ENCODE assay signal across 8 cellular contexts in the genomic region with DNA sequence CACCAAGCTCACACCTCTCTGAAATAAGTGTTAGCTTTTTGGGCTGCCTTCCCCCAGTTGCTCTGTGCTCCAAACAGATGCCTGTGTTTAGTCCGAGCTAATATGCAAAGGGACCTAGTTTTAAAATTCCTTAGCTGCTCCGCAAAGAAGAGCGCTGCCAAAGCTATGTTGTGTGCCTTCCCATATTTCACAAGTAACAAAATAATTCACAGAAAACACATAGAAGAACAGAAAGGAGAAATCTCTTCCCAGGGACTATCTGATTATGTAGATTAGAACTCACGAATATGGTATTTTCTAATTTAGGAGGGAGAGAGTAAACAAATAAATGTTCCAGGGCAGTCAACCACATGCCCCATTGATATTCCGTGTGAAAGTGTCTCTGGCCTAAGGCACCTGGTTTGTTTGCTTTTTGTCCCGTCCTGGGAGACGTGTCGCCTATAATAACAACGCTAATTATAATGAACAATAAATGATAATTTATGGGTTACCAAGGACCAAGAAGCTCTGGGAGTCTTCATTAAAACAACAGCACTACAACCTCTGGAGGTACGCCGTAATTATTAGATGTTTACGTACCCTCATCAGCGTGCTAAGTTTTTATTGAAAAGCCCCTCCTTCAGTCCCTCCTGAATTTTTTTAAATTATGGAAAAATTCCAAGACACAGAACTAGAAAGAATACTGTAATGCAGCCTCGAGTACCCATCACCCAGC. TPM values are rescaled to one million over a fixed set of nuclear protein-coding genes. Genes with fewer than 3 reads are reported as not detected.
DNase-seq lines count a peak whose midpoint lies in the region; ATAC-seq, FAIRE-seq and TF ChIP-seq lines count a peak whose summit lies in the region.

No MANE protein-coding gene starts in this region.

- POLR2A ChIA-PET in HepG2 (lab: Yijun Ruan, JAX) = interaction anchor here (1.5 to 1.6 kb wide), 2 partner anchors 79 to 80 kb away, joined by 3 read pairs; partner anchors contain the start of gene CCNI

- H3K9me3 ChIP-seq in cardiac muscle cell (ENCODE audit: low read depth) (no peaks in the 10 kb centered on the region), HepG2 (ENCODE audit: low read length) (no peaks in the 10 kb centered on the region), tibial nerve (no peaks in the 10 kb centered on the region)

- CTCF ChIA-PET in HepG2 (lab: Yijun Ruan, JAX; ENCODE audit: low intra/inter-chr PET ratio, low total read pairs) = no interaction called here

- no peaks in the 10 kb centered on the region for H3K27me3 Mint-ChIP-seq in activated naive CD8-positive, alpha-beta T cell treated with anti-CD3 and anti-CD28 coated beads for 36 hours

- no peak for TF ChIP-seq CTCF in cardiac muscle cell (IDR thresholded peaks at IDR 0.05; ENCODE audit: low read depth, low read length)
- TF ChIP-seq CTCF in HepG2 (CRISPR knock-in tag; IDR thresholded peaks at IDR 0.05) = no peak
- TF ChIP-seq CTCF in tibial nerve (IDR thresholded peaks at IDR 0.05) = no peak

- no peak overlapping the region for H3K9ac ChIP-seq in HepG2 (ENCODE audit: insufficient read depth, low read depth, low read length)

- TF ChIP-seq EP300 in HepG2 (IDR thresholded peaks at IDR 0.05; ENCODE audit: low read depth in 2 of 2, low read length in 2 of 2) (no peak), HepG2 (CRISPR knock-in tag; IDR thresholded peaks at IDR 0.05; ENCODE audit: borderline replicate concordance) (no peak), tibial nerve (IDR thresholded peaks at IDR 0.05) (no peak)

- in situ Hi-C loops in HepG2 (cut with HindIII; ENCODE audit: extremely low pct_ligation_motif_present, low pct_unique_long_range_greater_than_20kb) = loop anchor here (5.0 kb wide), 1 partner anchor 78 kb away; the partner anchor contains the start of gene CCNI

- peak overlapping the region; percentile 98 for H3K4me3 Mint-ChIP-seq in activated naive CD8-positive, alpha-beta T cell treated with anti-CD3 and anti-CD28 coated beads for 36 hours

- H3K4me3 ChIP-seq in cardiac muscle cell (peak overlapping the region; percentile 88), HepG2 (replicated peaks in 1 of 3; ENCODE audit: insufficient read depth in 1 of 3, low read depth in 2 of 3, low read length in 3 of 3) (peak overlapping the region; percentile 41 to 99 (median 71); a peak in 5 of 6 replicates), tibial nerve (peak overlapping the region; percentile 48 to 84 (median 80))

- TF ChIP-seq POLR2A in HepG2 (IDR thresholded peaks at IDR 0.05; ENCODE audit: insufficient read depth in 1 of 2, low read depth in 2 of 2, low read length in 2 of 2) (no peak), tibial nerve (IDR thresholded peaks at IDR 0.05) (no peak)

- WGBS in HepG2 (ENCODE audit: low lambda C conversion rate) = 8% methylated on average over 14 of the region's 14 CpGs
- WGBS in tibial nerve, 2 donors = 23 to 32% methylated on average over 14 of the region's 14 CpGs

- TF ChIP-seq RAD21 in HepG2 (CRISPR knock-in tag; IDR thresholded peaks at IDR 0.05) = no peak

- peaks cover 3% of the 10 kb centered on the region for H3K36me3 Mint-ChIP-seq in activated naive CD8-positive, alpha-beta T cell treated with anti-CD3 and anti-CD28 coated beads for 36 hours

- no peak for FAIRE-seq in HepG2 (lab: Jason Lieb, UNC)

- H3K9me3 Mint-ChIP-seq in activated naive CD8-positive, alpha-beta T cell treated with anti-CD3 and anti-CD28 coated beads for 36 hours = no peaks in the 10 kb centered on the region

- intact Hi-C loops in left ventricle myocardium superior (cut with micrococcal nuclease) = loop anchor here (10.0 kb wide), 1 partner anchor 51 kb away; no protein-coding TSS in a partner anchor
- intact Hi-C loops in HepG2 (cut with micrococcal nuclease; ENCODE audit: unreplicated experiment) = loop anchor here (2.0 to 5.0 kb wide), 2 partner anchors 47 to 79 kb away; no protein-coding TSS in a partner anchor

- DNase-seq in cardiac muscle cell (ENCODE audit: low read depth in 1 of 2, low spot score in 1 of 2) = no peak
- DNase-seq in left ventricle myocardium superior = no peak
- DNase-seq in activated naive CD8-positive, alpha-beta T cell treated with anti-CD3 and anti-CD28 coated beads for 36 hours = no peak
- no peak for DNase-seq in HepG2 (ENCODE audit: low spot score)
- DNase-seq in tibial nerve (ENCODE audit: low spot score in 2 of 2) = no peak
- no peak for DNase-seq in left lobe of liver (ENCODE audit: low spot score)

- ATAC-seq in left ventricle myocardium superior (no peak), HepG2 (no peak), GM18867 (IDR thresholded peaks at IDR 0.05; ENCODE audit: unreplicated experiment) (no peak), left lobe of liver (no peak), GM21825 (IDR thresholded peaks at IDR 0.05; ENCODE audit: unreplicated experiment) (no peak)

- peaks cover 32% of the 10 kb centered on the region for H3K4me1 ChIP-seq in cardiac muscle cell (ENCODE audit: low read depth)
- peaks cover 27% of the 10 kb centered on the region for H3K4me1 ChIP-seq in HepG2 (ENCODE audit: insufficient read depth, low read length)
- peaks cover 0 to 44% (median 8%) of the 10 kb centered on the region in 4 donors for H3K4me1 ChIP-seq in tibial nerve

- peaks cover 23% of the 10 kb centered on the region for H3K4me1 Mint-ChIP-seq in activated naive CD8-positive, alpha-beta T cell treated with anti-CD3 and anti-CD28 coated beads for 36 hours

- no peaks in the 10 kb centered on the region for H4K20me1 ChIP-seq in HepG2 (ENCODE audit: insufficient read depth, low read length)

- H3K79me2 ChIP-seq in HepG2 (ENCODE audit: insufficient read depth, low read length) = peaks cover 6% of the 10 kb centered on the region

- peak overlapping the region; percentile 74 for H2AFZ ChIP-seq in HepG2 (ENCODE audit: low read length)

- peak overlapping the region; percentile 97 for H3K27ac Mint-ChIP-seq in activated naive CD8-positive, alpha-beta T cell treated with anti-CD3 and anti-CD28 coated beads for 36 hours

- H3K27ac ChIP-seq in cardiac muscle cell (peak overlapping the region; percentile 82), HepG2 (ENCODE audit: extremely low read length, insufficient read depth, low read length) (no peak overlapping the region), tibial nerve (peak overlapping the region; percentile 74 to 99 (median 96))

- H3K4me2 ChIP-seq in HepG2 (ENCODE audit: low read depth, low read length) = peak overlapping the region; percentile 88

- no peaks in the 10 kb centered on the region for H3K27me3 ChIP-seq in cardiac muscle cell
- H3K27me3 ChIP-seq in HepG2 (ENCODE audit: control insufficient read depth in 1 of 2, insufficient read depth in 2 of 2, low read length in 2 of 2) = peaks cover 0 to 6% of the 10 kb centered on the region in 2 experiments; a peak in 1 of 5 replicates
- H3K27me3 ChIP-seq in tibial nerve = no peaks in the 10 kb centered on the region

- H3K36me3 ChIP-seq in cardiac muscle cell = peaks cover 8% of the 10 kb centered on the region
- H3K36me3 ChIP-seq in HepG2 (replicated peaks in 1 of 2; ENCODE audit: control insufficient read depth in 1 of 2, insufficient read depth in 2 of 2, low read length in 2 of 2) = peaks cover 0 to 9% of the 10 kb centered on the region in 2 experiments; a peak in 1 of 5 replicates
- peaks cover 0 to 12% (median 0%) of the 10 kb centered on the region in 3 donors for H3K36me3 ChIP-seq in tibial nerve

- BruUV-seq in HepG2 (replicated peaks; lab: Mats Ljungman, UMichigan) = no TSS peak

TF ChIP-seq in HepG2, 621 proteins besides CTCF, POLR2A, EP300 and RAD21 (continues in another document):
- 0 out of 2 replicates have a peak, but pooled peaks have one; percentile 6 for TF ChIP-seq NAIF1 (CRISPR knock-in tag; IDR thresholded peaks at IDR 0.05; ENCODE audit: borderline replicate concordance)
- TF ChIP-seq ZNF337 (CRISPR knock-in tag; IDR thresholded peaks at IDR 0.05; ENCODE audit: borderline replicate concordance, low read depth) = no peak
- no peak for TF ChIP-seq POGZ (CRISPR knock-in tag; IDR thresholded peaks at IDR 0.05)
- TF ChIP-seq, protein P1, sequence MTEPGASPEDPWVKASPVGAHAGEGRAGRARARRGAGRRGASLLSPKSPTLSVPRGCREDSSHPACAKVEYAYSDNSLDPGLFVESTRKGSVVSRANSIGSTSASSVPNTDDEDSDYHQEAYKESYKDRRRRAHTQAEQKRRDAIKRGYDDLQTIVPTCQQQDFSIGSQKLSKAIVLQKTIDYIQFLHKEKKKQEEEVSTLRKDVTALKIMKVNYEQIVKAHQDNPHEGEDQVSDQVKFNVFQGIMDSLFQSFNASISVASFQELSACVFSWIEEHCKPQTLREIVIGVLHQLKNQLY (CRISPR knock-in tag; IDR thresholded peaks at IDR 0.05) = no peak

RNA-seq across cellular contexts. Expression of gene CCNG2, which starts 1.2 kb away (rescaled TPM):
- 14.7 and 18.3 TPM in 2 replicates for total RNA-seq in cardiac muscle cell
- polyA plus RNA-seq in cardiac muscle cell = 15.0 and 20.1 TPM in 2 replicates
- 10.3 TPM for total RNA-seq in left ventricle myocardium superior
- 10 to 100 TPM; 17.4 to 18.7 TPM for total RNA-seq in activated naive CD8-positive, alpha-beta T cell treated with anti-CD3 and anti-CD28 coated beads for 36 hours
- 3.9 and 6.1 TPM in 2 replicates for total RNA-seq in HepG2 (2016; rRNA removed; fragmentation: Illumina TruSeq; extraction: Trizol)
- total RNA-seq in HepG2 (2016; cell fraction: cytosol; rRNA removed; fragmentation: Illumina TruSeq; extraction: Trizol; ENCODE audit: low read depth) = 1.4 and 1.8 TPM in 2 replicates
- 4.1 and 5.7 TPM in 2 replicates for total RNA-seq in HepG2 (2016; cell fraction: insoluble cytoplasmic fraction; rRNA removed; fragmentation: Illumina TruSeq; extraction: Trizol)
- 6.1 and 7.7 TPM in 2 replicates for total RNA-seq in HepG2 (2016; cell fraction: membrane; rRNA removed; fragmentation: Illumina TruSeq; extraction: Trizol)
- total RNA-seq in HepG2 (2016; cell fraction: nucleus; rRNA removed; fragmentation: Illumina TruSeq; extraction: Trizol) = 4.9 and 5.6 TPM in 2 replicates
- polyA plus RNA-seq in HepG2 (2011; rRNA removed) = 8.5 and 11.5 TPM in 2 replicates
- 3.6 and 4.5 TPM in 2 replicates for polyA plus RNA-seq in HepG2 (2011; cell fraction: cytosol; rRNA removed)
- 6.7 and 9.8 TPM in 2 replicates for polyA plus RNA-seq in HepG2 (2011; cell fraction: nucleus; rRNA removed)
- 9.4 and 14.3 TPM in 2 replicates for polyA plus RNA-seq in HepG2 (2012)
- 2.4 and 2.5 TPM in 2 replicates for polyA plus RNA-seq in HepG2 (2016; cell fraction: cytosol; fragmentation: Illumina TruSeq; extraction: Trizol; ENCODE audit: low read depth)
- polyA plus RNA-seq in HepG2 (2016; cell fraction: insoluble cytoplasmic fraction; fragmentation: Illumina TruSeq; extraction: Trizol; ENCODE audit: low read depth) = 8.0 and 8.5 TPM in 2 replicates
- 6.7 and 7.8 TPM in 2 replicates for polyA plus RNA-seq in HepG2 (2016; cell fraction: membrane; fragmentation: Illumina TruSeq; extraction: Trizol; ENCODE audit: low read depth)
- polyA plus RNA-seq in HepG2 (2016; cell fraction: nucleus; fragmentation: Illumina TruSeq; extraction: Trizol; ENCODE audit: insufficient read depth, low read depth) = 11.1 and 12.2 TPM in 2 replicates
- 3.0 and 5.4 TPM in 2 replicates for polyA minus RNA-seq in HepG2 (2011; rRNA and poly(A)+ RNA removed; ENCODE audit: low replicate concordance)
- polyA minus RNA-seq in HepG2 (2011; cell fraction: cytosol; rRNA and poly(A)+ RNA removed) = 7.0 and 10.4 TPM in 2 replicates
- polyA minus RNA-seq in HepG2 (2011; cell fraction: nucleus; rRNA and poly(A)+ RNA removed) = 14.4 and 15.4 TPM in 2 replicates
- 10 to 100 TPM; 21.0 to 36.7 (median 27.9) TPM for total RNA-seq in tibial nerve
- 5.3 TPM for total RNA-seq in left lobe of liver
